29 cellular contexts compared by ENCODE assay signal in the genomic region with DNA sequence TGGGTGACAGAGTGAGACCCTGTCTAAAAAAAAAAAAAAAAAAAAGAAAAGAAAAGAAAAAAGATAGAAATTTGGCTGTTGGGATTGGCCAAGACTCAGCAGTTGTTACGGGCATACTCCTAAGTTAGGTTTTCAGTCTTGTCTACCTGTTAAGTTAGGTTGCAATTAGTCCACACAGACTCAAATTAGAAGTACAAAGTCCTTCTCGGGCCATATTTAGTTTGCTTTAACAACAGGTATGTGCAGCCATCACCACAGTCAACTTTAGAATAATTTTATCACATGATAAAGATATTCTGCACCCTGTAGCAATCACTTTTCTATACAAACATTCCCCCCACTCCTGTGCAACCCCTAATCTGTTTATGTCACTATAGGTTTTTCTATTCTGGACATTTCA.
"Had no signal": no experiment of that assay in that cellular context is flagged by ENCODE, and none has a peak within 500 bp of the region (broad histone marks: within the 10 kb centered on the region; RNA-seq: fewer than 3 reads in every experiment).

No MANE protein-coding gene starts in this region.

- H3K36me3 Mint-ChIP-seq: immature natural killer cell had no signal

- H3K27me3 Mint-ChIP-seq: dendritic cell treated with granulocyte-macrophage colony-stimulating factor and Interleukin-4, amounts not matched to agents 40 ng/mL and 50 ng/mL, for 4 days; memory B cell; naive thymus-derived CD4-positive, alpha-beta T cell; progenitor cell of endocrine pancreas had no signal

- H3K9me3 Mint-ChIP-seq: dendritic cell treated with granulocyte-macrophage colony-stimulating factor and Interleukin-4, amounts not matched to agents 40 ng/mL and 50 ng/mL, for 4 days; endodermal cell; immature natural killer cell; memory B cell; mesothelial cell of epicardium; naive thymus-derived CD4-positive, alpha-beta T cell; nephron; neural progenitor cell; stimulated activated effector memory CD8-positive, alpha-beta T cell treated with anti-CD3 and anti-CD28 coated beads, Interleukin-12 subunit alpha, Interleukin-12 subunit beta, amount 100 ng/mL, for 72 hours had no signal

- H3K4me3 ChIP-seq: colonic mucosa, gastroesophageal sphincter, heart left ventricle, lung, neural progenitor cell, stomach, thyroid gland, vagina had no signal

- ATAC-seq: esophagus mucosa; gastroesophageal sphincter; heart left ventricle; naive thymus-derived CD4-positive, alpha-beta T cell; sciatic nerve; stimulated activated effector memory CD8-positive, alpha-beta T cell treated with anti-CD3 and anti-CD28 coated beads, Interleukin-12 subunit alpha, Interleukin-12 subunit beta, amount 100 ng/mL, for 72 hours had no signal

- H3K4me1 Mint-ChIP-seq: endodermal cell, mesothelial cell of epicardium, nephron, neural progenitor cell had no signal

- H3K4me1 ChIP-seq: colonic mucosa, neural progenitor cell, parathyroid adenoma, thyroid gland, vagina had no signal

- H3K4me3 Mint-ChIP-seq: dendritic cell treated with granulocyte-macrophage colony-stimulating factor and Interleukin-4, amounts not matched to agents 40 ng/mL and 50 ng/mL, for 4 days; endodermal cell; immature natural killer cell; memory B cell; mesothelial cell of epicardium; naive thymus-derived CD4-positive, alpha-beta T cell; nephron; neural progenitor cell; stimulated activated effector memory CD8-positive, alpha-beta T cell treated with anti-CD3 and anti-CD28 coated beads, Interleukin-12 subunit alpha, Interleukin-12 subunit beta, amount 100 ng/mL, for 72 hours had no signal

- H3K27ac Mint-ChIP-seq: dendritic cell treated with granulocyte-macrophage colony-stimulating factor and Interleukin-4, amounts not matched to agents 40 ng/mL and 50 ng/mL, for 4 days; endodermal cell; memory B cell; mesothelial cell of epicardium; nephron; neural progenitor cell; progenitor cell of endocrine pancreas; stimulated activated effector memory CD8-positive, alpha-beta T cell treated with anti-CD3 and anti-CD28 coated beads, Interleukin-12 subunit alpha, Interleukin-12 subunit beta, amount 100 ng/mL, for 72 hours had no signal

- H3K27me3 ChIP-seq: colonic mucosa, gastroesophageal sphincter, heart left ventricle, neural progenitor cell, stomach, thyroid gland, vagina had no signal

- DNase-seq: colonic mucosa; effector CD8-positive, alpha-beta T cell; endodermal cell; heart left ventricle; hypothalamus; immature natural killer cell; islet precursor cell; kidney glomerular epithelial cell; naive thymus-derived CD4-positive, alpha-beta T cell; stimulated activated CD4-positive, alpha-beta T cell treated with anti-CD3 and anti-CD28 coated beads, Interleukin-2, amount 100 ng/mL, for 24 hours; stimulated activated CD4-positive, alpha-beta T cell treated with anti-CD3 and anti-CD28 coated beads, Interleukin-4, amount 100 ng/mL, for 24 hours; stimulated activated naive CD4-positive, alpha-beta T cell treated with Interleukin-2 at 50 U/mL for 16 hours; stomach; thyroid gland; trophoblast cell had no signal

- H3K36me3 ChIP-seq: colonic mucosa, neural progenitor cell, thyroid gland, vagina had no signal

- H3K27ac ChIP-seq: colonic mucosa, epithelial cell of prostate, gastroesophageal sphincter, heart left ventricle, neural progenitor cell, parathyroid adenoma, stomach, thyroid gland, vagina had no signal

- H3K9me3 ChIP-seq: colonic mucosa, gastroesophageal sphincter, heart left ventricle, stomach, thyroid gland, vagina had no signal
